In genomic region chr4:140809671-140810070, GRCh38 we compare ENCODE assay signal across 23 cellular contexts. TPM values are rescaled to one million over a fixed set of nuclear protein-coding genes. Genes with fewer than 3 reads are reported as not detected.
DNase-seq lines count a peak whose midpoint lies in the region; ATAC-seq and TF ChIP-seq lines count a peak whose summit lies in the region.
"Had no signal": no experiment of that assay in that cellular context is flagged by ENCODE, and none has a peak within 500 bp of the region (broad histone marks: within the 10 kb centered on the region; RNA-seq: fewer than 3 reads in every experiment).

No MANE protein-coding gene starts in this region.

- no peaks in the 10 kb centered on the region for H3K9me3 ChIP-seq in SU-DHL-6 (ENCODE audit: insufficient read depth, low read length)
- H3K9me3 ChIP-seq: Peyer's patch, psoas muscle, SJCRH30, thyroid gland had no signal

- H3K36me3 Mint-ChIP-seq in naive B cell (peaks cover 0 to 13% of the 10 kb centered on the region in 2 donors), mesothelial cell of epicardium (no peaks in the 10 kb centered on the region)
- H3K36me3 Mint-ChIP-seq: activated naive CD4-positive, alpha-beta T cell treated with anti-CD3 and anti-CD28 coated beads, Interleukin-2, amount 10 ng/mL, durations not matched to agents 7 days and 5 days; brain had no signal

- TF ChIP-seq CTCF in SU-DHL-6 (IDR thresholded peaks at IDR 0.05; ENCODE audit: insufficient read depth, low read length, poor library complexity, severe bottlenecking) (no peak), mesothelial cell of epicardium (IDR thresholded peaks at IDR 0.05; ENCODE audit: unreplicated experiment) (no peak)

- no peak overlapping the region for H3K27ac ChIP-seq in SU-DHL-6 (ENCODE audit: low read depth, low read length)
- H3K27ac ChIP-seq: epithelial cell of prostate, psoas muscle, SJCRH30, thyroid gland had no signal

- H3K9me2 ChIP-seq in SU-DHL-6 (replicated peaks; ENCODE audit: insufficient read depth, low read length) = no peaks in the 10 kb centered on the region

- no peaks in the 10 kb centered on the region for H3K27me3 ChIP-seq in SU-DHL-6 (ENCODE audit: low read length)
- H3K27me3 ChIP-seq: Peyer's patch, SJCRH30, thyroid gland had no signal

- H3K4me3 ChIP-seq in SU-DHL-6 (ENCODE audit: insufficient read depth, low read length, poor library complexity, severe bottlenecking) = no peak overlapping the region
- H3K4me3 ChIP-seq: Peyer's patch, psoas muscle, SJCRH30, thyroid gland had no signal

- H3K27me3 Mint-ChIP-seq in naive B cell = no peaks in the 10 kb centered on the region
- peaks cover 4% of the 10 kb centered on the region for H3K27me3 Mint-ChIP-seq in mesothelial cell of epicardium (ENCODE audit: low read depth)

- peak overlapping the region; percentile 43 to 89 (median 80) for H3K4me3 Mint-ChIP-seq in naive B cell
- no peak overlapping the region for H3K4me3 Mint-ChIP-seq in mesothelial cell of epicardium
- H3K4me3 Mint-ChIP-seq: activated naive CD4-positive, alpha-beta T cell treated with anti-CD3 and anti-CD28 coated beads, Interleukin-2, amount 10 ng/mL, durations not matched to agents 7 days and 5 days; brain; CD4-positive, alpha-beta T cell; stimulated activated naive CD8-positive, alpha-beta T cell treated with anti-CD3 and anti-CD28 coated beads, Interleukin-15, amount 100 ng/mL, for 72 hours had no signal

- peak overlapping the region; percentile 54 for H2AFZ ChIP-seq in SU-DHL-6 (ENCODE audit: low read depth, low read length, severe bottlenecking)

- no peaks in the 10 kb centered on the region for H3K36me3 ChIP-seq in SU-DHL-6 (ENCODE audit: low read length)
- H3K36me3 ChIP-seq: Peyer's patch, SJCRH30, thyroid gland had no signal

- ATAC-seq in naive B cell (ENCODE audit: low read depth in 2 of 2) = no peak
- ATAC-seq in esophagus mucosa = no peak
- ATAC-seq: psoas muscle; stimulated activated naive CD8-positive, alpha-beta T cell treated with anti-CD3 and anti-CD28 coated beads, Interleukin-15, amount 100 ng/mL, for 72 hours had no signal

- no peak overlapping the region for H3K9ac ChIP-seq in SU-DHL-6 (ENCODE audit: low read length)

- no peaks in the 10 kb centered on the region for H3K79me2 ChIP-seq in SU-DHL-6 (ENCODE audit: insufficient read depth, low read length)

- peak; percentile 45 for DNase-seq in Ammon's horn (ENCODE audit: low spot score)
- DNase-seq in CD1c-positive myeloid dendritic cell (ENCODE audit: extremely low spot score) = peak; percentile 62
- no peak for DNase-seq in naive B cell
- no peak for DNase-seq in mesothelial cell of epicardium (ENCODE audit: low spot score in 2 of 2, unreplicated experiment in 2 of 2)
- no peak for DNase-seq in NCI-H1092 treated with DMSO at 0.1 percent for 48 hours (lab: John Stamatoyannopoulos, UW)
- DNase-seq: activated CD4-positive, alpha-beta T cell treated with anti-CD3 and anti-CD28 coated beads, Interleukin-2, amount 50 U/mL, for 4 hours; activated naive CD4-positive, alpha-beta T cell treated with anti-CD3 and anti-CD28 coated beads, Interleukin-2, amount 10 ng/mL, durations not matched to agents 7 days and 5 days; CD4-positive, alpha-beta T cell; EL; mesenchymal stem cell; NCI-H1105; NCI-H2029; NCI-H524 treated with DMSO at 0.1 percent for 48 hours; Peyer's patch; psoas muscle; SJCRH30; stimulated activated naive CD8-positive, alpha-beta T cell treated with anti-CD3 and anti-CD28 coated beads, Interleukin-15, amount 100 ng/mL, for 72 hours; T-helper 1 cell; thyroid gland had no signal

- H3K4me2 ChIP-seq in SU-DHL-6 (ENCODE audit: low read depth, low read length, poor library complexity, severe bottlenecking) = peak overlapping the region; percentile 29

- peak overlapping the region in 5 of 6 donors; percentile 64 to 97 (median 87) for H3K27ac Mint-ChIP-seq in naive B cell
- H3K27ac Mint-ChIP-seq in mesothelial cell of epicardium = no peak overlapping the region
- H3K27ac Mint-ChIP-seq: activated naive CD4-positive, alpha-beta T cell treated with anti-CD3 and anti-CD28 coated beads, Interleukin-2, amount 10 ng/mL, durations not matched to agents 7 days and 5 days; brain; CD4-positive, alpha-beta T cell had no signal

- H4K20me1 ChIP-seq in SU-DHL-6 (ENCODE audit: low read depth, low read length) = no peaks in the 10 kb centered on the region

- H3F3A ChIP-seq in SU-DHL-6 (ENCODE audit: insufficient read depth) = peaks cover 6% of the 10 kb centered on the region

- H3K9me3 Mint-ChIP-seq in naive B cell (peaks cover 0 to 10% (median 2%) of the 10 kb centered on the region in 7 donors), mesothelial cell of epicardium (peaks cover 4% of the 10 kb centered on the region)
- H3K9me3 Mint-ChIP-seq: activated naive CD4-positive, alpha-beta T cell treated with anti-CD3 and anti-CD28 coated beads, Interleukin-2, amount 10 ng/mL, durations not matched to agents 7 days and 5 days; brain; CD4-positive, alpha-beta T cell had no signal

- H3K4me1 Mint-ChIP-seq in naive B cell = peaks cover 60 to 78% (median 70%) of the 10 kb centered on the region in 3 donors
- H3K4me1 Mint-ChIP-seq in mesothelial cell of epicardium = peaks cover 10% of the 10 kb centered on the region
- H3K4me1 Mint-ChIP-seq: activated naive CD4-positive, alpha-beta T cell treated with anti-CD3 and anti-CD28 coated beads, Interleukin-2, amount 10 ng/mL, durations not matched to agents 7 days and 5 days; brain; stimulated activated naive CD8-positive, alpha-beta T cell treated with anti-CD3 and anti-CD28 coated beads, Interleukin-15, amount 100 ng/mL, for 72 hours had no signal

RNA-seq across cellular contexts. Expression of gene TBC1D9, which starts 53.5 kb away (rescaled TPM):
- polyA plus RNA-seq in naive B cell (ENCODE audit: low read depth in 6 of 6) = 10 to 100 TPM in 5 of 6 donors, 1 to 10 TPM in 1; 4.4 to 38.9 (median 21.2) TPM
- total RNA-seq in mesothelial cell of epicardium (49.6 to 54.2 TPM (median 52.4 TPM) in 3 replicates), esophagus mucosa (11.5 TPM)

Comparison
In these comparisons a context has a peak if more than half of its experiments do, and no peak if none do; other contexts are left out.
1. DNase-seq: peak in Ammon's horn (single experiment) and CD1c-positive myeloid dendritic cell (single experiment); none in naive B cell (single experiment), mesothelial cell of epicardium (0 of 2) and NCI-H1092 treated with DMSO at 0.1 percent for 48 hours (single experiment).